9 cellular contexts compared by ENCODE assay signal in the genomic region with DNA sequence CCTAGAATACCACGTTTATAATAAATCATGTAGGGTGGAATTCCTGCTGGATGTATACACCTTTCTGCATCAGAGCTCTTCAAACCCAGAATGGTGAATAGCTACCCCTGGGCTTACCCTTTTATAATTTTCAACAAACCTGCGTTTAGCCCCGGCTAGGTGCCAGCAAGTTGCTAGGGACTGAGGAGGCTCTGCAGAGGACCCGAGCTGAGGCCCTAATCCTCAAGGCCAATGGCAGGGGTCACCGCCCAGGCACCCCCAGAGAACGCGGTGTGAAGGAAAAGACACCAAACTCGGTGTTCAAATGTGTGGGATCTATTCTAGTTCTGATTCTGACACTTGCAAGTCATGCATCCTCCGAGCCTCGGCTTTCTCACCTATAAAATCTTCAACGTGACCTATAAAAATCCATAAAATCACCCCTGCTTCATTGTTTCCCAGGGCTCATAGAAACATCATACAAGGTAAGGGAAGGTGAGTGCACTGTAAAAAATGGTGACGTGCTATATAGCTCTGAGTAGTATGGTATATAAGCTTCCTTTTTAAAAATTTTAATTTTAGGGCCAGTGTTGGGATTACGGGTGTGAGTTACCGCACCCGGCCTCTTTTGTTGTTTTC. TPM values are rescaled to one million over a fixed set of nuclear protein-coding genes. Genes with fewer than 3 reads are reported as not detected.
DNase-seq lines count a peak whose midpoint lies in the region; TF ChIP-seq lines count a peak whose summit lies in the region.
"Had no signal": no experiment of that assay in that cellular context is flagged by ENCODE, and none has a peak within 500 bp of the region (broad histone marks: within the 10 kb centered on the region; RNA-seq: fewer than 3 reads in every experiment).

No MANE protein-coding gene starts in this region.

- H3K4me3 ChIP-seq in HEK293 (ENCODE audit: low read depth, low read length), result peak overlapping the region; percentile 44
- peak overlapping the region; percentile 51 for H3K4me3 ChIP-seq in brain microvascular endothelial cell (ENCODE audit: low read depth, low read length)
- peak overlapping the region in 1 of 3 donors; percentile 52 for H3K4me3 ChIP-seq in liver (ENCODE audit: low read depth in 1 of 3, low read length in 3 of 3)
- H3K4me3 ChIP-seq in stomach smooth muscle (ENCODE audit: low read length in 2 of 2), result peak overlapping the region; percentile 55 to 73

- in situ Hi-C loops in brain microvascular endothelial cell (cut with HindIII; ENCODE audit: low pct_ligation_motif_present, low sequenced_read_pairs), result no loop called here

- 67% methylated on average over 15 of the region's 15 CpGs for WGBS in liver

- no peak for TF ChIP-seq RAD21 in liver (IDR thresholded peaks at IDR 0.05)

- POLR2A ChIA-PET in HEK293 (lab: Yijun Ruan, JAX), result interaction anchor here (0.8 to 1.5 kb wide), 2 partner anchors 57 to 129 kb away, joined by 3 to 4 read pairs; a partner anchor contains a TSS

- H3K36me3 ChIP-seq in HEK293 (ENCODE audit: control insufficient read depth in 2 of 2, insufficient read depth in 1 of 2, low read length in 2 of 2) (no peaks in the 10 kb centered on the region), brain microvascular endothelial cell (replicated peaks) (no peaks in the 10 kb centered on the region), liver (ENCODE audit: control insufficient read depth in 4 of 4, insufficient read depth in 3 of 4, low read depth in 1 of 4, low read length in 3 of 4) (no peaks in the 10 kb centered on the region), stomach smooth muscle (ENCODE audit: control insufficient read depth in 2 of 2, insufficient read depth in 2 of 2, low read length in 2 of 2) (no peaks in the 10 kb centered on the region)
- H3K36me3 ChIP-seq: adrenal gland had no signal

- H3K27me3 ChIP-seq in brain microvascular endothelial cell (replicated peaks) (no peaks in the 10 kb centered on the region), liver (ENCODE audit: control insufficient read depth in 4 of 4, insufficient read depth in 4 of 4, low read length in 3 of 4) (no peaks in the 10 kb centered on the region), stomach smooth muscle (ENCODE audit: control insufficient read depth in 1 of 2, insufficient read depth in 2 of 2, low read length in 2 of 2) (no peaks in the 10 kb centered on the region)
- H3K27me3 ChIP-seq: adrenal gland had no signal

- intact Hi-C loops in head of caudate nucleus (cut with DNase I), result loop anchor here (10.0 kb wide), 1 partner anchor 53 kb away; no protein-coding TSS in a partner anchor

- H3K9ac ChIP-seq in liver (ENCODE audit: low read depth in 1 of 2, low read length in 2 of 2) (peak overlapping the region; percentile 59 to 61), stomach smooth muscle (ENCODE audit: low read length in 2 of 2) (peak overlapping the region; percentile 61 to 79)

- H3K4me1 ChIP-seq in HEK293 (ENCODE audit: control insufficient read depth, insufficient read depth, low read length) (peaks cover 4% of the 10 kb centered on the region; the same call in 1 of the 2 replicates), liver (ENCODE audit: control insufficient read depth in 4 of 4, insufficient read depth in 4 of 4, low read length in 3 of 4) (peaks cover 3 to 31% (median 24%) of the 10 kb centered on the region in 4 donors), stomach smooth muscle (ENCODE audit: control insufficient read depth, insufficient read depth, low read length) (peaks cover 47% of the 10 kb centered on the region)

- CTCF ChIA-PET in HEK293 (lab: Yijun Ruan, JAX), result interaction anchor here (0.9 to 2.4 kb wide), 2 partner anchors 53 to 64 kb away, joined by 3 to 19 read pairs; no protein-coding TSS in a partner anchor

- no peaks in the 10 kb centered on the region for H3K9me3 ChIP-seq in HEK293 (ENCODE audit: control insufficient read depth, insufficient read depth, low read depth, low read length)
- H3K9me3 ChIP-seq in liver (ENCODE audit: control insufficient read depth in 4 of 4, low read length in 3 of 4), result no peaks in the 10 kb centered on the region
- H3K9me3 ChIP-seq in stomach smooth muscle (ENCODE audit: control insufficient read depth in 2 of 2, low read length in 2 of 2), result no peaks in the 10 kb centered on the region
- H3K9me3 ChIP-seq: adrenal gland had no signal

- H3K27ac ChIP-seq in HEK293 (ENCODE audit: extremely low read depth, low read depth, low read length), result peak overlapping the region; percentile 65; the same call in 1 of the 2 replicates
- peak overlapping the region; percentile 98 for H3K27ac ChIP-seq in brain microvascular endothelial cell
- H3K27ac ChIP-seq in liver (ENCODE audit: low read depth in 1 of 2, low read length in 2 of 2), result peak overlapping the region; percentile 90 to 95
- peak overlapping the region; percentile 90 for H3K27ac ChIP-seq in stomach smooth muscle (ENCODE audit: low read length)

- TF ChIP-seq CTCF in HEK293 (tag by site-specific recombination; IDR thresholded peaks at IDR 0.05) (no peak), brain microvascular endothelial cell (IDR thresholded peaks at IDR 0.05; ENCODE audit: low read depth, low read length, missing control alignments) (no peak), liver (IDR thresholded peaks at IDR 0.05; ENCODE audit: low read depth, low read length, missing input control) (no peak)

- DNase-seq in brain microvascular endothelial cell, result no peak
- DNase-seq in stimulated activated CD4-positive, alpha-beta T cell treated with anti-CD3 and anti-CD28 coated beads, Interleukin-4, amount 100 ng/mL, for 1 hour, result no peak
- no peak for DNase-seq in head of caudate nucleus
- DNase-seq in SHP77 (lab: John Stamatoyannopoulos, UW), result no peak
- DNase-seq in pons (ENCODE audit: low spot score), result no peak

TF ChIP-seq in HEK293, 187 proteins besides CTCF, POLR2A, EP300 and RAD21 (continues in another document):
- no peak for TF ChIP-seq KLF7 (tag by site-specific recombination; IDR thresholded peaks at IDR 0.05; ENCODE audit: borderline replicate concordance)
- no peak for TF ChIP-seq ZNF202 (tag by site-specific recombination; IDR thresholded peaks at IDR 0.05; ENCODE audit: borderline replicate concordance)
- TF ChIP-seq ZBTB48 (tag by site-specific recombination; IDR thresholded peaks at IDR 0.05), result 0 out of 2 replicates have a peak, but pooled peaks have one; percentile 37
- no peak for TF ChIP-seq SP3 (tag by site-specific recombination; IDR thresholded peaks at IDR 0.05)

TF ChIP-seq in liver, 16 proteins besides CTCF, POLR2A, EP300 and RAD21:
- TF ChIP-seq, protein P1, sequence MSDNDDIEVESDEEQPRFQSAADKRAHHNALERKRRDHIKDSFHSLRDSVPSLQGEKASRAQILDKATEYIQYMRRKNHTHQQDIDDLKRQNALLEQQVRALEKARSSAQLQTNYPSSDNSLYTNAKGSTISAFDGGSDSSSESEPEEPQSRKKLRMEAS (IDR thresholded peaks at IDR 0.05), result no peak
- no peak for TF ChIP-seq RXRA (IDR thresholded peaks at IDR 0.05)
- no peak for TF ChIP-seq EGR1 (IDR thresholded peaks at IDR 0.05; ENCODE audit: low read depth in 2 of 2)
- TF ChIP-seq TAF1 (conservative IDR thresholded peaks at IDR 0.05), result no peak
- TF ChIP-seq JUND (IDR thresholded peaks at IDR 0.05), result no peak
- TF ChIP-seq, protein P2, sequence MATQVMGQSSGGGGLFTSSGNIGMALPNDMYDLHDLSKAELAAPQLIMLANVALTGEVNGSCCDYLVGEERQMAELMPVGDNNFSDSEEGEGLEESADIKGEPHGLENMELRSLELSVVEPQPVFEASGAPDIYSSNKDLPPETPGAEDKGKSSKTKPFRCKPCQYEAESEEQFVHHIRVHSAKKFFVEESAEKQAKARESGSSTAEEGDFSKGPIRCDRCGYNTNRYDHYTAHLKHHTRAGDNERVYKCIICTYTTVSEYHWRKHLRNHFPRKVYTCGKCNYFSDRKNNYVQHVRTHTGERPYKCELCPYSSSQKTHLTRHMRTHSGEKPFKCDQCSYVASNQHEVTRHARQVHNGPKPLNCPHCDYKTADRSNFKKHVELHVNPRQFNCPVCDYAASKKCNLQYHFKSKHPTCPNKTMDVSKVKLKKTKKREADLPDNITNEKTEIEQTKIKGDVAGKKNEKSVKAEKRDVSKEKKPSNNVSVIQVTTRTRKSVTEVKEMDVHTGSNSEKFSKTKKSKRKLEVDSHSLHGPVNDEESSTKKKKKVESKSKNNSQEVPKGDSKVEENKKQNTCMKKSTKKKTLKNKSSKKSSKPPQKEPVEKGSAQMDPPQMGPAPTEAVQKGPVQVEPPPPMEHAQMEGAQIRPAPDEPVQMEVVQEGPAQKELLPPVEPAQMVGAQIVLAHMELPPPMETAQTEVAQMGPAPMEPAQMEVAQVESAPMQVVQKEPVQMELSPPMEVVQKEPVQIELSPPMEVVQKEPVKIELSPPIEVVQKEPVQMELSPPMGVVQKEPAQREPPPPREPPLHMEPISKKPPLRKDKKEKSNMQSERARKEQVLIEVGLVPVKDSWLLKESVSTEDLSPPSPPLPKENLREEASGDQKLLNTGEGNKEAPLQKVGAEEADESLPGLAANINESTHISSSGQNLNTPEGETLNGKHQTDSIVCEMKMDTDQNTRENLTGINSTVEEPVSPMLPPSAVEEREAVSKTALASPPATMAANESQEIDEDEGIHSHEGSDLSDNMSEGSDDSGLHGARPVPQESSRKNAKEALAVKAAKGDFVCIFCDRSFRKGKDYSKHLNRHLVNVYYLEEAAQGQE (IDR thresholded peaks at IDR 0.05), result no peak
- TF ChIP-seq, protein P3, sequence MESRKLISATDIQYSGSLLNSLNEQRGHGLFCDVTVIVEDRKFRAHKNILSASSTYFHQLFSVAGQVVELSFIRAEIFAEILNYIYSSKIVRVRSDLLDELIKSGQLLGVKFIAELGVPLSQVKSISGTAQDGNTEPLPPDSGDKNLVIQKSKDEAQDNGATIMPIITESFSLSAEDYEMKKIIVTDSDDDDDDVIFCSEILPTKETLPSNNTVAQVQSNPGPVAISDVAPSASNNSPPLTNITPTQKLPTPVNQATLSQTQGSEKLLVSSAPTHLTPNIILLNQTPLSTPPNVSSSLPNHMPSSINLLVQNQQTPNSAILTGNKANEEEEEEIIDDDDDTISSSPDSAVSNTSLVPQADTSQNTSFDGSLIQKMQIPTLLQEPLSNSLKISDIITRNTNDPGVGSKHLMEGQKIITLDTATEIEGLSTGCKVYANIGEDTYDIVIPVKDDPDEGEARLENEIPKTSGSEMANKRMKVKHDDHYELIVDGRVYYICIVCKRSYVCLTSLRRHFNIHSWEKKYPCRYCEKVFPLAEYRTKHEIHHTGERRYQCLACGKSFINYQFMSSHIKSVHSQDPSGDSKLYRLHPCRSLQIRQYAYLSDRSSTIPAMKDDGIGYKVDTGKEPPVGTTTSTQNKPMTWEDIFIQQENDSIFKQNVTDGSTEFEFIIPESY (IDR thresholded peaks at IDR 0.05), result no peak

RNA-seq across cellular contexts. Expression of a gene that starts 2.5 kb away (rescaled TPM):
- total RNA-seq in liver, result 10 to 100 TPM; 14.0 to 20.9 TPM
- 10 to 100 TPM; 28.8 to 40.4 TPM for polyA plus RNA-seq in liver
